In genomic region chr20:19045366-19045765, GRCh38 we compare ENCODE assay signal across 16 cellular contexts.
"Had no signal": no experiment of that assay in that cellular context is flagged by ENCODE, and none has a peak within 500 bp of the region (broad histone marks: within the 10 kb centered on the region; RNA-seq: fewer than 3 reads in every experiment).

No MANE protein-coding gene starts in this region.

- DNase-seq: activated CD4-positive, alpha-beta T cell treated with anti-CD3 and anti-CD28 coated beads, Interleukin-2, amount 50 U/mL, for 1 hour; activated CD8-positive, alpha-beta memory T cell treated with anti-CD3 and anti-CD28 coated beads for 24 hours; activated naive CD4-positive, alpha-beta T cell treated with Interleukin-2 at 50 U/mL for 16 hours; anterior cingulate cortex; brain microvascular endothelial cell; cortex of kidney; effector CD8-positive, alpha-beta T cell; heart left ventricle; lower lobe of right lung; right cardiac atrium; stimulated activated naive CD8-positive, alpha-beta T cell treated with anti-CD3 and anti-CD28 coated beads, Interleukin-15, amount 100 ng/mL, for 72 hours; upper lobe of left lung had no signal

- H3K4me3 ChIP-seq: heart left ventricle, lower lobe of right lung, prostate gland, upper lobe of left lung had no signal

- H3K36me3 Mint-ChIP-seq: mesothelial cell of epicardium had no signal

- H3K4me3 Mint-ChIP-seq: activated T-helper 1 cell treated with anti-CD3 and anti-CD28 coated beads, Interleukin-12 subunit alpha, Interleukin-12 subunit beta, Interleukin-2, Interleukin-4 antibody, amounts not matched to agents 30 ng/mL and 10 ng/mL and 1 ng/mL, durations not matched to agents 14 hours and 24 hours and 36 hours; mesothelial cell of epicardium; stimulated activated naive CD8-positive, alpha-beta T cell treated with anti-CD3 and anti-CD28 coated beads, Interleukin-15, amount 100 ng/mL, for 72 hours had no signal

- H3K4me1 ChIP-seq: prostate gland had no signal

- H3K4me1 Mint-ChIP-seq: stimulated activated naive CD8-positive, alpha-beta T cell treated with anti-CD3 and anti-CD28 coated beads, Interleukin-15, amount 100 ng/mL, for 72 hours had no signal

- H3K27ac Mint-ChIP-seq: activated T-helper 1 cell treated with anti-CD3 and anti-CD28 coated beads, Interleukin-12 subunit alpha, Interleukin-12 subunit beta, Interleukin-2, Interleukin-4 antibody, amounts not matched to agents 30 ng/mL and 10 ng/mL and 1 ng/mL, durations not matched to agents 14 hours and 24 hours and 36 hours; mesothelial cell of epicardium; stimulated activated naive CD8-positive, alpha-beta T cell treated with anti-CD3 and anti-CD28 coated beads, Interleukin-15, amount 100 ng/mL, for 72 hours had no signal

- H3K36me3 ChIP-seq: brain microvascular endothelial cell, heart left ventricle, lower lobe of right lung, prostate gland, upper lobe of left lung had no signal

- H3K27me3 ChIP-seq: brain microvascular endothelial cell, heart left ventricle, upper lobe of left lung had no signal

- ATAC-seq: activated CD4-positive, CD25-positive, alpha-beta regulatory T cell treated with anti-CD3 and anti-CD28 coated beads, Interleukin-2, amount 50 U/mL, for 24 hours; heart left ventricle; lower lobe of right lung; right cardiac atrium; stimulated activated naive CD8-positive, alpha-beta T cell treated with anti-CD3 and anti-CD28 coated beads, Interleukin-15, amount 100 ng/mL, for 72 hours had no signal

- H3K9me3 ChIP-seq: heart left ventricle, lower lobe of right lung, prostate gland, upper lobe of left lung had no signal

- H3K27ac ChIP-seq: brain microvascular endothelial cell, heart left ventricle, lower lobe of right lung, prostate gland, upper lobe of left lung had no signal

- H3K9me3 Mint-ChIP-seq: activated T-helper 1 cell treated with anti-CD3 and anti-CD28 coated beads, Interleukin-12 subunit alpha, Interleukin-12 subunit beta, Interleukin-2, Interleukin-4 antibody, amounts not matched to agents 30 ng/mL and 10 ng/mL and 1 ng/mL, durations not matched to agents 14 hours and 24 hours and 36 hours; mesothelial cell of epicardium; stimulated activated naive CD8-positive, alpha-beta T cell treated with anti-CD3 and anti-CD28 coated beads, Interleukin-15, amount 100 ng/mL, for 72 hours had no signal
